1 cellular context compared by ENCODE assay signal in the genomic region with DNA sequence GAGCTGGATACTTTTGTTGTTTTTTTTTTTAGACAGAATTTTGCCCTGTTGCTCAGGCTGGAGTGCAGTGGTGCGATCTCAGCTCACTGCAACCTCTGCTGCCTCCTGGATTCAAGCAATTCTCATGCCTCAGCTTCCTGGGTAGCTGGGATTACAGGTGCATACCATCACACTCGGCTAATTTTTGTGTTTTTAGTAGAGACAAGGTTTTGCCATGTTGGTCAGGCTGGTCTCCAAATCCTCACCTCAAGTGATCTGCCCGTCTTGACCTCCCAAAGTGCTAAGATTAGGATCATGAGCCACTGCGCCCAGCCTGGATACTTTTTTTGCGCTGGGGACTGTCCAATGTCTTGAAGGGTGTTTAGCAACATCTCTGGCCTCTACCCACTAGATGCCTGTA.
TF ChIP-seq lines count a peak whose summit lies in the region.

No MANE protein-coding gene starts in this region.

TF ChIP-seq in HepG2, 621 proteins besides CTCF, POLR2A, EP300 and RAD21:
- TF ChIP-seq, protein P1, sequence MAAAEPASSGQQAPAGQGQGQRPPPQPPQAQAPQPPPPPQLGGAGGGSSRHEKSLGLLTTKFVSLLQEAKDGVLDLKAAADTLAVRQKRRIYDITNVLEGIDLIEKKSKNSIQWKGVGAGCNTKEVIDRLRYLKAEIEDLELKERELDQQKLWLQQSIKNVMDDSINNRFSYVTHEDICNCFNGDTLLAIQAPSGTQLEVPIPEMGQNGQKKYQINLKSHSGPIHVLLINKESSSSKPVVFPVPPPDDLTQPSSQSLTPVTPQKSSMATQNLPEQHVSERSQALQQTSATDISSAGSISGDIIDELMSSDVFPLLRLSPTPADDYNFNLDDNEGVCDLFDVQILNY (CRISPR knock-in tag; conservative IDR thresholded peaks at IDR 0.05), result no peak
- no peak for TF ChIP-seq ZNF224 (CRISPR knock-in tag; IDR thresholded peaks at IDR 0.05)
